15 cellular contexts compared by ENCODE assay signal in the genomic region with DNA sequence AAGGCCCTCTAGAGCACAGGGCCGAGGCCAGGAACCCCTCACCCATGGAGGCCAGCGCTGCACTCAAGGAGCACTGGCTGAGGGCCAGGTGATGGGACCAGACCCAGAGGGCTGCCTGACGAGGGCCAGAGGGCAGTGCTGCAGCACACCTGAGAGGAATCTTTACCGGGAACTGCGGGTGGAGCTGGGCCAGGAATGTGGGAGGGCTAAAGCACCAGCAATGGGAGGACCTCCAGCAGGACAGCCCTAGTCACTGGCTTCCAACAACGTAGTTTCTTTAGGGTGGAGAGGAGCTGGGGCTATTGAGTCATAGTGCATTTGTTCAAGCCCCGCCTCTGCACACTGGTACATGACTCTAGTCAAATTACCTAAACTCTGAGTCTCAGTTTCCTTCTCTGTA.
DNase-seq lines count a peak whose midpoint lies in the region; ATAC-seq lines count a peak whose summit lies in the region.
"Had no signal": no experiment of that assay in that cellular context is flagged by ENCODE, and none has a peak within 500 bp of the region (broad histone marks: within the 10 kb centered on the region; RNA-seq: fewer than 3 reads in every experiment).

No MANE protein-coding gene starts in this region.

- peak; percentile 93 for DNase-seq in HT-29 (ENCODE audit: low spot score)
- DNase-seq in left colon = no peak
- no peak for DNase-seq in T-helper 9 cell
- DNase-seq in stimulated activated CD4-positive, alpha-beta T cell treated with anti-CD3 and anti-CD28 coated beads, Interleukin-12 subunit alpha, Interleukin-12 subunit beta, amount 100 ng/mL, for 4 hours = no peak
- DNase-seq in activated T-cell treated with anti-CD3 and anti-CD28 coated beads, Interleukin-2, amount 50 U/mL, for 72 hours = no peak
- no peak for DNase-seq in CD1c-positive myeloid dendritic cell (ENCODE audit: extremely low spot score)
- DNase-seq: activated CD8-positive, alpha-beta T cell treated with anti-CD3 and anti-CD28 coated beads for 36 hours; effector CD8-positive, alpha-beta T cell; KBM-7; SK-N-SH had no signal

- no peaks in the 10 kb centered on the region for H3K36me3 Mint-ChIP-seq in activated T-cell treated with anti-CD3 and anti-CD28 coated beads, Interleukin-2, amount 50 U/mL, for 72 hours (ENCODE audit: insufficient read depth in 2 of 2)

- H3K4me3 Mint-ChIP-seq in activated T-cell treated with anti-CD3 and anti-CD28 coated beads, Interleukin-2, amount 50 U/mL, for 72 hours = no peak overlapping the region
- H3K4me3 Mint-ChIP-seq: activated CD8-positive, alpha-beta T cell treated with anti-CD3 and anti-CD28 coated beads for 36 hours; neural crest cell had no signal

- no peaks in the 10 kb centered on the region for H3K27me3 Mint-ChIP-seq in activated T-cell treated with anti-CD3 and anti-CD28 coated beads, Interleukin-2, amount 50 U/mL, for 72 hours (ENCODE audit: low read depth)
- H3K27me3 Mint-ChIP-seq: activated CD8-positive, alpha-beta T cell treated with anti-CD3 and anti-CD28 coated beads for 36 hours had no signal

- H3K27ac Mint-ChIP-seq in activated T-cell treated with anti-CD3 and anti-CD28 coated beads, Interleukin-2, amount 50 U/mL, for 72 hours = no peak overlapping the region
- H3K27ac Mint-ChIP-seq: activated CD8-positive, alpha-beta T cell treated with anti-CD3 and anti-CD28 coated beads for 36 hours; B cell had no signal

- peak; percentile 21 for ATAC-seq in GM18499 (IDR thresholded peaks at IDR 0.05; ENCODE audit: insufficient read depth, unreplicated experiment)
- ATAC-seq in GM21825 (IDR thresholded peaks at IDR 0.05; ENCODE audit: unreplicated experiment) = peak; percentile 32
- ATAC-seq in left colon = peak; percentile 61
- no peak for ATAC-seq in activated T-cell treated with anti-CD3 and anti-CD28 coated beads, Interleukin-2, amount 50 U/mL, for 72 hours (replicated peaks in 1 of 2)
- ATAC-seq: HCT116 had no signal

- intact Hi-C loops in left colon (cut with DNase I, micrococcal nuclease) = no loop called here

- no peaks in the 10 kb centered on the region for H3K9me3 Mint-ChIP-seq in activated T-cell treated with anti-CD3 and anti-CD28 coated beads, Interleukin-2, amount 50 U/mL, for 72 hours
- H3K9me3 Mint-ChIP-seq: neural crest cell had no signal

- H3K4me1 Mint-ChIP-seq in activated T-cell treated with anti-CD3 and anti-CD28 coated beads, Interleukin-2, amount 50 U/mL, for 72 hours (ENCODE audit: low read depth) = no peaks in the 10 kb centered on the region
- H3K4me1 Mint-ChIP-seq: neural crest cell had no signal

Comparison
In these comparisons a context has a peak if more than half of its experiments do, and no peak if none do; other contexts are left out.
1. ATAC-seq: peak in GM18499 (single experiment), GM21825 (single experiment) and left colon (single experiment); none in activated T-cell treated with anti-CD3 and anti-CD28 coated beads, Interleukin-2, amount 50 U/mL, for 72 hours (0 of 2).